Comparison of ENCODE assay signal across 11 cellular contexts in genomic region chr2:109242654-109243331, GRCh38.
A peak's percentile ranks its signal among the peaks of the same experiment; 100 is the strongest.
DNase-seq lines count a peak whose midpoint lies in the region; ATAC-seq, FAIRE-seq and TF ChIP-seq lines count a peak whose summit lies in the region.
"Had no signal": no experiment of that assay in that cellular context is flagged by ENCODE, and none has a peak within 500 bp of the region (broad histone marks: within the 10 kb centered on the region; RNA-seq: fewer than 3 reads in every experiment).

No MANE protein-coding gene starts in this region.

- H3K4me1 ChIP-seq in muscle layer of colon (ENCODE audit: insufficient read depth, low read length) (peaks cover 39% of the 10 kb centered on the region), aorta (ENCODE audit: control insufficient read depth in 1 of 2, insufficient read depth in 2 of 2, low read length in 2 of 2) (peaks cover 11% of the 10 kb centered on the region in 2 donors)

- H3K27me3 ChIP-seq in muscle layer of colon (ENCODE audit: control insufficient read depth in 1 of 2, insufficient read depth in 2 of 2, low read length in 2 of 2), result no peaks in the 10 kb centered on the region
- no peaks in the 10 kb centered on the region for H3K27me3 ChIP-seq in aorta (ENCODE audit: control insufficient read depth in 1 of 2, insufficient read depth in 2 of 2, low read length in 1 of 2)
- H3K27me3 ChIP-seq in WERI-Rb-1 (ENCODE audit: insufficient read depth, low read depth, severe bottlenecking), result no peaks in the 10 kb centered on the region

- no peaks in the 10 kb centered on the region for H3K9me3 Mint-ChIP-seq in natural killer cell
- H3K9me3 Mint-ChIP-seq in natural killer cell treated with Interleukin-12 subunit alpha and Interleukin-12 subunit beta and Interleukin-15 and Interleukin-18, amount 100 ng/mL, for 72 hours, result no peaks in the 10 kb centered on the region
- H3K9me3 Mint-ChIP-seq: CD4-positive, CD25-positive, alpha-beta regulatory T cell had no signal

- ATAC-seq in natural killer cell, result no peak
- ATAC-seq in natural killer cell treated with Interleukin-12 subunit alpha and Interleukin-12 subunit beta and Interleukin-15 and Interleukin-18, amount 100 ng/mL, for 72 hours, result no peak
- peak; percentile 77 for ATAC-seq in aorta (ENCODE audit: low FRiP score)
- no peak for ATAC-seq in HG03442 (IDR thresholded peaks at IDR 0.05; ENCODE audit: unreplicated experiment)
- ATAC-seq: activated CD4-positive, alpha-beta T cell treated with anti-CD3 and anti-CD28 coated beads for 36 hours had no signal

- no peak overlapping the region for H3K4me3 Mint-ChIP-seq in natural killer cell
- no peak overlapping the region for H3K4me3 Mint-ChIP-seq in natural killer cell treated with Interleukin-12 subunit alpha and Interleukin-12 subunit beta and Interleukin-15 and Interleukin-18, amount 100 ng/mL, for 72 hours
- H3K4me3 Mint-ChIP-seq: activated CD4-positive, alpha-beta T cell treated with anti-CD3 and anti-CD28 coated beads for 36 hours; CD4-positive, CD25-positive, alpha-beta regulatory T cell had no signal

- H3K27ac Mint-ChIP-seq in natural killer cell, result no peak overlapping the region
- peak overlapping the region in 1 of 2 donors; percentile 83 for H3K27ac Mint-ChIP-seq in natural killer cell treated with Interleukin-12 subunit alpha and Interleukin-12 subunit beta and Interleukin-15 and Interleukin-18, amount 100 ng/mL, for 72 hours
- H3K27ac Mint-ChIP-seq: activated CD4-positive, alpha-beta T cell treated with anti-CD3 and anti-CD28 coated beads for 36 hours had no signal

- FAIRE-seq in GM19239 (lab: Jason Lieb, UNC), result no peak
- FAIRE-seq: H1 had no signal

- peak; percentile 0 for DNase-seq in natural killer cell
- no peak for DNase-seq in natural killer cell treated with Interleukin-12 subunit alpha and Interleukin-12 subunit beta and Interleukin-15 and Interleukin-18, amount 100 ng/mL, for 72 hours (ENCODE audit: low spot score)
- DNase-seq in epithelial cell of esophagus (ENCODE audit: low read depth), result peak; percentile 90
- peak in 1 of 2 donors; percentile 67 for DNase-seq in aorta
- no peak for DNase-seq in WERI-Rb-1
- DNase-seq in GM19239 (ENCODE audit: insufficient read length, low spot score), result no peak
- DNase-seq: activated CD4-positive, alpha-beta T cell treated with anti-CD3 and anti-CD28 coated beads for 36 hours; CD4-positive, CD25-positive, alpha-beta regulatory T cell had no signal

- H3K9me3 ChIP-seq in muscle layer of colon (ENCODE audit: low read length), result no peaks in the 10 kb centered on the region
- no peaks in the 10 kb centered on the region for H3K9me3 ChIP-seq in aorta (ENCODE audit: control insufficient read depth, low read length)
- no peaks in the 10 kb centered on the region for H3K9me3 ChIP-seq in WERI-Rb-1 (ENCODE audit: severe bottlenecking)

- H3K27ac ChIP-seq in muscle layer of colon (ENCODE audit: low read depth, low read length), result peak overlapping the region; percentile 16
- peak overlapping the region; percentile 95 to 99 for H3K27ac ChIP-seq in aorta (ENCODE audit: low read depth in 1 of 2, low read length in 2 of 2)
- H3K27ac ChIP-seq in WERI-Rb-1, result no peak overlapping the region

- H3K27me3 Mint-ChIP-seq in natural killer cell (ENCODE audit: low read depth in 2 of 2), result no peaks in the 10 kb centered on the region
- H3K27me3 Mint-ChIP-seq in natural killer cell treated with Interleukin-12 subunit alpha and Interleukin-12 subunit beta and Interleukin-15 and Interleukin-18, amount 100 ng/mL, for 72 hours, result no peaks in the 10 kb centered on the region
- H3K27me3 Mint-ChIP-seq: activated CD4-positive, alpha-beta T cell treated with anti-CD3 and anti-CD28 coated beads for 36 hours had no signal

- H3K36me3 ChIP-seq in muscle layer of colon (ENCODE audit: insufficient read depth, low read length), result no peaks in the 10 kb centered on the region
- no peaks in the 10 kb centered on the region for H3K36me3 ChIP-seq in aorta (ENCODE audit: control insufficient read depth in 1 of 2, insufficient read depth in 2 of 2, low read length in 1 of 2)
- no peaks in the 10 kb centered on the region for H3K36me3 ChIP-seq in WERI-Rb-1

- intact Hi-C loops in natural killer cell (cut with micrococcal nuclease), result no loop called here
- intact Hi-C loops in aorta (cut with DNase I), result no loop called here

- H3K4me3 ChIP-seq in epithelial cell of esophagus (ENCODE audit: low read length) (no peak overlapping the region), muscle layer of colon (ENCODE audit: low read depth in 1 of 2, low read length in 2 of 2) (no peak overlapping the region), aorta (ENCODE audit: low read length in 2 of 2) (no peak overlapping the region), WERI-Rb-1 (ENCODE audit: low read depth, low read length) (no peak overlapping the region)

- H3K9ac ChIP-seq in muscle layer of colon (ENCODE audit: low read length), result no peak overlapping the region

- WGBS in aorta, 2 donors, result 7 to 13% methylated on average over 12 of the region's 12 CpGs

- H3K36me3 Mint-ChIP-seq in natural killer cell, result no peaks in the 10 kb centered on the region
- no peaks in the 10 kb centered on the region for H3K36me3 Mint-ChIP-seq in natural killer cell treated with Interleukin-12 subunit alpha and Interleukin-12 subunit beta and Interleukin-15 and Interleukin-18, amount 100 ng/mL, for 72 hours
- H3K36me3 Mint-ChIP-seq: CD4-positive, CD25-positive, alpha-beta regulatory T cell had no signal

- peaks cover 29 to 40% of the 10 kb centered on the region in 2 donors for H3K4me1 Mint-ChIP-seq in natural killer cell
- H3K4me1 Mint-ChIP-seq in natural killer cell treated with Interleukin-12 subunit alpha and Interleukin-12 subunit beta and Interleukin-15 and Interleukin-18, amount 100 ng/mL, for 72 hours (ENCODE audit: low read depth in 2 of 2), result peaks cover 24 to 32% of the 10 kb centered on the region in 2 donors

- TF ChIP-seq CTCF in natural killer cell (IDR thresholded peaks at IDR 0.05) (no peak), epithelial cell of esophagus (IDR thresholded peaks at IDR 0.05; ENCODE audit: insufficient read depth, low read depth, low read length, missing control alignments) (no peak), WERI-Rb-1 (IDR thresholded peaks at IDR 0.05; ENCODE audit: low read depth, low read length) (no peak)

Comparison
In these comparisons a context has a peak if more than half of its experiments do, and no peak if none do; other contexts are left out.
1. DNase-seq: peak in natural killer cell (single experiment) and epithelial cell of esophagus (single experiment); none in natural killer cell treated with Interleukin-12 subunit alpha and Interleukin-12 subunit beta and Interleukin-15 and Interleukin-18, amount 100 ng/mL, for 72 hours (single experiment), WERI-Rb-1 (single experiment) and GM19239 (single experiment).